Comparison of ENCODE assay signal across 14 cellular contexts in genomic region chr5:115372121-115372520, GRCh38.
DNase-seq lines count a peak whose midpoint lies in the region; ATAC-seq and TF ChIP-seq lines count a peak whose summit lies in the region.
"Had no signal": no experiment of that assay in that cellular context is flagged by ENCODE, and none has a peak within 500 bp of the region (broad histone marks: within the 10 kb centered on the region; RNA-seq: fewer than 3 reads in every experiment).

No MANE protein-coding gene starts in this region.

- DNase-seq in GM04504 (ENCODE audit: low read depth) (peak; percentile 16), NCI-H146 (lab: John Stamatoyannopoulos, UW) (peak; percentile 43), epithelial cell of esophagus (ENCODE audit: low read depth) (peak; percentile 67), left kidney (ENCODE audit: low read depth, low spot score) (peak; percentile 20), NCI-H2171 treated with DMSO at 0.1 percent for 48 hours (lab: John Stamatoyannopoulos, UW) (no peak)
- DNase-seq: activated naive CD8-positive, alpha-beta T cell treated with anti-CD3 and anti-CD28 coated beads for 36 hours; EL; H9; NCI-H1105 treated with DMSO at 0.1 percent for 48 hours; SHP77 had no signal

- ATAC-seq in GM21381 (IDR thresholded peaks at IDR 0.05; ENCODE audit: unreplicated experiment) (no peak), GM19035 (IDR thresholded peaks at IDR 0.05; ENCODE audit: unreplicated experiment) (no peak)
- ATAC-seq: left lobe of liver had no signal

- TF ChIP-seq CTCF in epithelial cell of esophagus (IDR thresholded peaks at IDR 0.05; ENCODE audit: insufficient read depth, low read depth, low read length, missing control alignments), result no peak

- H3K4me3 ChIP-seq in epithelial cell of esophagus (ENCODE audit: low read length), result no peak overlapping the region
- H3K4me3 ChIP-seq: hepatocyte had no signal
